ENCODE assay signal across 9 cellular contexts in the genomic region with DNA sequence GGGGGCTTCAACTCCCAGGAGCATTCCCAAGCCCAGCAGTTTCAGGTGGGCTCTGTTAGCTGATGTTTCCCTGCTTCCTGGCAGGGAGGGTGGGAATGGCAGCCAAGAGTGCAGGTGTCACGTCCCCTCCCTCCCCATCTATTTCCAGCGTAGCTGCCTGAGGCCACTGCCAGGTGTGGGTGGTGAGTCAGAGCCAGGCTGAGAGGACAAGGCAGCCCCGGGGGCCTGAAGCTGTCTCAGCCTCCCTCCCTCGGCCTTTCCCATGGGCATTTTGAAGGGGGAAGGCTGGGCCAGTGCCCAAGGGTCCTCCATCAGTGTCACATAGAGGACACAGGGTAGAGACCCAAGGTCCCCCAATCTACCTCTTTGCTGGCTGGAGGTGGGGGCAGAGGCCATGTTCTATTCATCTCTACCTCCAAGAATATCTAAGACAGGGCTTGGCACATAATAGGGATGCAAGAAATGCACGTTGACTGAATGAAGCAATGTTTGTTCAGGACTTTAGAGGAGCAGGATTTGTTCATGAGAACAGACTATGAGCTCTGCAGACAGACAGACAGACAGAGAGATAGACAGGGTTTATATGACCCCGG. TPM values are rescaled to one million over a fixed set of nuclear protein-coding genes. Genes with fewer than 3 reads are reported as not detected.
A peak's percentile ranks its signal among the peaks of the same experiment; 100 is the strongest.
DNase-seq lines count a peak whose midpoint lies in the region; ATAC-seq and TF ChIP-seq lines count a peak whose summit lies in the region.
"Had no signal": no experiment of that assay in that cellular context is flagged by ENCODE, and none has a peak within 500 bp of the region (broad histone marks: within the 10 kb centered on the region; RNA-seq: fewer than 3 reads in every experiment).

No MANE protein-coding gene starts in this region.

- H3K4me3 Mint-ChIP-seq in activated naive CD4-positive, alpha-beta T cell treated with anti-CD3 and anti-CD28 coated beads for 36 hours, result no peak overlapping the region
- H3K4me3 Mint-ChIP-seq: CD8-positive, alpha-beta T cell had no signal

- H3K27me3 ChIP-seq in esophagus squamous epithelium, result no peaks in the 10 kb centered on the region
- H3K27me3 ChIP-seq in upper lobe of right lung, result no peaks in the 10 kb centered on the region

- peaks cover 78% of the 10 kb centered on the region for H3K4me1 Mint-ChIP-seq in activated naive CD4-positive, alpha-beta T cell treated with anti-CD3 and anti-CD28 coated beads for 36 hours (ENCODE audit: low read depth)

- H3K4me3 ChIP-seq in esophagus squamous epithelium, result no peak overlapping the region
- H3K4me3 ChIP-seq in upper lobe of right lung, result no peak overlapping the region

- H3K27ac Mint-ChIP-seq in activated naive CD4-positive, alpha-beta T cell treated with anti-CD3 and anti-CD28 coated beads for 36 hours, result peak overlapping the region; percentile 53

- WGBS in esophagus squamous epithelium, 2 donors, result 24 to 31% methylated on average over 4 of the region's 6 CpGs

- H3K36me3 ChIP-seq in esophagus squamous epithelium (no peaks in the 10 kb centered on the region), upper lobe of right lung (no peaks in the 10 kb centered on the region)

- H3K9me3 ChIP-seq in esophagus squamous epithelium (no peaks in the 10 kb centered on the region), upper lobe of right lung (no peaks in the 10 kb centered on the region)

- DNase-seq in activated naive CD4-positive, alpha-beta T cell treated with anti-CD3 and anti-CD28 coated beads for 36 hours, result peak; percentile 58
- DNase-seq in activated naive CD4-positive, alpha-beta T cell treated with Interleukin-2 at 50 U/mL for 16 hours, result no peak
- DNase-seq in NCI-H345 treated with DMSO at 0.1 percent for 48 hours (lab: John Stamatoyannopoulos, UW; ENCODE audit: unreplicated experiment) (peak; percentile 67), esophagus squamous epithelium (lab: John Stamatoyannopoulos, UW) (no peak), upper lobe of right lung (no peak), globus pallidus (ENCODE audit: low spot score) (no peak), GM20000 (ENCODE audit: low spot score) (no peak)
- DNase-seq: CD8-positive, alpha-beta T cell had no signal

- TF ChIP-seq POLR2A in esophagus squamous epithelium (IDR thresholded peaks at IDR 0.05), result no peak

- H3K27ac ChIP-seq in esophagus squamous epithelium (peak overlapping the region; percentile 57 to 85 (median 66)), upper lobe of right lung (no peak overlapping the region)

- H3K9me3 Mint-ChIP-seq in activated naive CD4-positive, alpha-beta T cell treated with anti-CD3 and anti-CD28 coated beads for 36 hours, result no peaks in the 10 kb centered on the region
- H3K9me3 Mint-ChIP-seq: CD8-positive, alpha-beta T cell had no signal

- intact Hi-C loops in activated naive CD4-positive, alpha-beta T cell treated with anti-CD3 and anti-CD28 coated beads for 36 hours (cut with micrococcal nuclease), result loop anchor here (2.0 kb wide), 1 partner anchor 41 kb away; no protein-coding TSS in a partner anchor
- intact Hi-C loops in esophagus squamous epithelium (cut with DNase I) (no loop called here), upper lobe of right lung (cut with DNase I) (no loop called here)

- no peaks in the 10 kb centered on the region for H3K36me3 Mint-ChIP-seq in activated naive CD4-positive, alpha-beta T cell treated with anti-CD3 and anti-CD28 coated beads for 36 hours (ENCODE audit: low read depth)
- H3K36me3 Mint-ChIP-seq: CD8-positive, alpha-beta T cell had no signal

- peak; percentile 15 for ATAC-seq in upper lobe of right lung
- ATAC-seq in GM18498 (IDR thresholded peaks at IDR 0.05; ENCODE audit: unreplicated experiment), result no peak
- ATAC-seq: CD8-positive, alpha-beta T cell had no signal

- CTCF ChIA-PET in activated naive CD4-positive, alpha-beta T cell treated with anti-CD3 and anti-CD28 coated beads for 36 hours (lab: Charles Lee), result interaction anchor here (0.6 to 1.3 kb wide), 4 partner anchors 17 to 178 kb away, joined by 3 to 6 read pairs (median 4); no protein-coding TSS in a partner anchor

- H3K4me1 ChIP-seq in esophagus squamous epithelium (peaks cover 16 to 72% (median 22%) of the 10 kb centered on the region in 3 donors), upper lobe of right lung (peaks cover 9% of the 10 kb centered on the region)

- no peaks in the 10 kb centered on the region for H3K27me3 Mint-ChIP-seq in activated naive CD4-positive, alpha-beta T cell treated with anti-CD3 and anti-CD28 coated beads for 36 hours (ENCODE audit: low read depth)

- TF ChIP-seq CTCF in esophagus squamous epithelium (IDR thresholded peaks at IDR 0.05) (no peak), upper lobe of right lung (IDR thresholded peaks at IDR 0.05) (no peak), GM20000 (IDR thresholded peaks at IDR 0.05; ENCODE audit: extremely low read depth, missing control alignments) (no peak)

RNA-seq across cellular contexts. Expression of a gene that starts 34.4 kb away (rescaled TPM):
- 10 to 100 TPM; 69.5 to 74.6 TPM for total RNA-seq in activated naive CD4-positive, alpha-beta T cell treated with anti-CD3 and anti-CD28 coated beads for 36 hours
- total RNA-seq in esophagus squamous epithelium (10 to 100 TPM; 12.6 to 62.9 (median 37.5) TPM), upper lobe of right lung (242 TPM)

Comparison
In these comparisons a context has a peak if more than half of its experiments do, and no peak if none do; other contexts are left out.
1. DNase-seq: peak in activated naive CD4-positive, alpha-beta T cell treated with anti-CD3 and anti-CD28 coated beads for 36 hours (single experiment) and NCI-H345 treated with DMSO at 0.1 percent for 48 hours (single experiment); none in activated naive CD4-positive, alpha-beta T cell treated with Interleukin-2 at 50 U/mL for 16 hours (single experiment), esophagus squamous epithelium (single experiment), upper lobe of right lung (single experiment), globus pallidus (single experiment) and GM20000 (single experiment).